In genomic region chr6:41785689-41786450, GRCh38 we compare ENCODE assay signal across 8 cellular contexts. TPM values are rescaled to one million over a fixed set of nuclear protein-coding genes. Genes with fewer than 3 reads are reported as not detected.
DNase-seq lines count a peak whose midpoint lies in the region; ATAC-seq and TF ChIP-seq lines count a peak whose summit lies in the region.

No MANE protein-coding gene starts in this region.

- H2AFZ ChIP-seq in hepatocyte: no peak overlapping the region

- CTCF ChIA-PET in HEK293 (lab: Yijun Ruan, JAX): interaction anchor here (0.6 to 10.9 kb wide), 51 partner anchors 9 to 1093 kb away, joined by 3 to 192 read pairs (median 6); partner anchors contain the start of genes BYSL, CCND3, MED20 and RPL7L1

- H3K4me1 ChIP-seq in BLaER1 (peaks cover 43% of the 10 kb centered on the region), HEK293 (ENCODE audit: control insufficient read depth, insufficient read depth, low read length) (peaks cover 2% of the 10 kb centered on the region), adrenal gland (replicated peaks in 1 of 2) (peaks cover 23 to 32% of the 10 kb centered on the region in 2 donors), hepatocyte (ENCODE audit: insufficient read depth) (peaks cover 13% of the 10 kb centered on the region), skeletal muscle tissue (ENCODE audit: control insufficient read depth in 3 of 3, insufficient read depth in 3 of 3, low read length in 3 of 3) (peaks cover 30 to 47% (median 30%) of the 10 kb centered on the region in 3 donors)

- peaks cover 25% of the 10 kb centered on the region for H3K79me2 ChIP-seq in hepatocyte

- ATAC-seq in GM18502 (IDR thresholded peaks at IDR 0.05; ENCODE audit: poor library complexity, unreplicated experiment): no peak
- no peak for ATAC-seq in HG03520 (IDR thresholded peaks at IDR 0.05; ENCODE audit: unreplicated experiment)

- TF ChIP-seq POLR2A in adrenal gland (IDR thresholded peaks at IDR 0.05): no peak

- no peaks in the 10 kb centered on the region for H3K9me2 ChIP-seq in hepatocyte (replicated peaks; ENCODE audit: insufficient read depth)

- H3K36me3 ChIP-seq in BLaER1 (peaks cover 23% of the 10 kb centered on the region), HEK293 (ENCODE audit: control insufficient read depth in 2 of 2, insufficient read depth in 1 of 2, low read length in 2 of 2) (peaks cover 11 to 34% of the 10 kb centered on the region in 2 experiments), adrenal gland (replicated peaks in 1 of 2) (peaks cover 0 to 14% of the 10 kb centered on the region in 2 donors), hepatocyte (replicated peaks; ENCODE audit: insufficient read depth, low read depth) (no peaks in the 10 kb centered on the region), skeletal muscle tissue (ENCODE audit: control insufficient read depth in 3 of 3, insufficient read depth in 3 of 3, low read length in 3 of 3) (peaks cover 10 to 20% (median 15%) of the 10 kb centered on the region in 3 donors)

- intact Hi-C loops in adrenal gland (cut with DNase I): loop anchor here (10.0 kb wide), 1 partner anchor 149 kb away; no protein-coding TSS in a partner anchor

- H3K4me3 ChIP-seq in BLaER1 (peak overlapping the region; percentile 84), HEK293 (ENCODE audit: low read depth, low read length) (peak overlapping the region; percentile 67), adrenal gland (peak overlapping the region in 2 of 4 donors; percentile 56 to 58), hepatocyte (peak overlapping the region; percentile 87), skeletal muscle tissue (ENCODE audit: low read length in 3 of 3) (peak overlapping the region; percentile 33 to 82 (median 74))

- H3K9me3 ChIP-seq in BLaER1 (no peaks in the 10 kb centered on the region), HEK293 (ENCODE audit: control insufficient read depth, insufficient read depth, low read depth, low read length) (no peaks in the 10 kb centered on the region), adrenal gland (replicated peaks in 1 of 3) (no peaks in the 10 kb centered on the region), hepatocyte (ENCODE audit: low read depth) (no peaks in the 10 kb centered on the region), skeletal muscle tissue (ENCODE audit: control insufficient read depth in 3 of 3, low read length in 3 of 3) (no peaks in the 10 kb centered on the region)

- POLR2A ChIA-PET in HEK293 (lab: Yijun Ruan, JAX): interaction anchor here (1.1 to 4.3 kb wide), 8 partner anchors 9 to 440 kb away, joined by 3 to 34 read pairs (median 6); partner anchors contain the start of genes BYSL, MED20, TAF8 and USP49

- 21 to 46% (median 27%) methylated on average over 9 to 29 of the region's 29 CpGs for WGBS in adrenal gland, 4 donors
- WGBS in hepatocyte (ENCODE audit: low lambda C conversion rate, missing lambda C conversion rate): 55% methylated on average over 16 of the region's 29 CpGs

- H4K20me1 ChIP-seq in BLaER1: peaks cover 24% of the 10 kb centered on the region
- no peaks in the 10 kb centered on the region for H4K20me1 ChIP-seq in hepatocyte (ENCODE audit: insufficient read depth, poor library complexity, severe bottlenecking)

- H3K27ac ChIP-seq in BLaER1 (peak overlapping the region; percentile 88), HEK293 (ENCODE audit: extremely low read depth, low read depth, low read length) (peak overlapping the region; percentile 12; the same call in 1 of the 2 replicates), adrenal gland (peak overlapping the region in 4 of 5 donors; percentile 86 to 95 (median 93)), hepatocyte (no peak overlapping the region), skeletal muscle tissue (ENCODE audit: low read depth, low read length) (no peak overlapping the region)

- TF ChIP-seq CTCF in HEK293 (tag by site-specific recombination; IDR thresholded peaks at IDR 0.05) (no peak), adrenal gland (IDR thresholded peaks at IDR 0.05) (no peak), hepatocyte (IDR thresholded peaks at IDR 0.05; ENCODE audit: poor library complexity) (no peak)

- H3K27me3 ChIP-seq in BLaER1 (peaks cover 8% of the 10 kb centered on the region; the same call in 1 of the 2 replicates), adrenal gland (no peaks in the 10 kb centered on the region), hepatocyte (no peaks in the 10 kb centered on the region), skeletal muscle tissue (ENCODE audit: control insufficient read depth in 3 of 3, insufficient read depth in 3 of 3, low read length in 3 of 3) (no peaks in the 10 kb centered on the region)

- peak overlapping the region; percentile 90 for H3K4me2 ChIP-seq in BLaER1
- peak overlapping the region; percentile 91 for H3K4me2 ChIP-seq in hepatocyte

- peak in 6 of 7 donors; percentile 26 to 63 (median 44) for DNase-seq in adrenal gland
- peak; percentile 34 for DNase-seq in hepatocyte (ENCODE audit: low spot score)
- no peak for DNase-seq in stimulated activated CD4-positive, alpha-beta T cell treated with anti-CD3 and anti-CD28 coated beads, Interleukin-2, amount 100 ng/mL, for 48 hours

- peak overlapping the region; percentile 97 for H3K9ac ChIP-seq in BLaER1
- H3K9ac ChIP-seq in skeletal muscle tissue (ENCODE audit: low read depth in 1 of 3, low read length in 3 of 3): peak overlapping the region in 2 of 3 donors; percentile 62 to 78

TF ChIP-seq in HEK293, 187 proteins besides CTCF, POLR2A, EP300 and RAD21:
- no peak for TF ChIP-seq ZSCAN16 (tag by site-specific recombination; IDR thresholded peaks at IDR 0.05)
- TF ChIP-seq ZBTB20 (tag by site-specific recombination; IDR thresholded peaks at IDR 0.05): peak; percentile 48; the same call in 1 of the 2 replicates
- no peak for TF ChIP-seq SETDB1 (IDR thresholded peaks at IDR 0.05; ENCODE audit: insufficient read length, low read length)
- TF ChIP-seq ZNF366 (tag by site-specific recombination; conservative IDR thresholded peaks at IDR 0.05): peak; percentile 38; the same call in 1 of the 2 replicates
- peak; percentile 71 for TF ChIP-seq ZBTB48 (tag by site-specific recombination; IDR thresholded peaks at IDR 0.05)
- peak; percentile 90 for TF ChIP-seq ZNF24 (tag by site-specific recombination; IDR thresholded peaks at IDR 0.05)
- 0 out of 2 replicates have a peak, but pooled peaks have one; percentile 19 for TF ChIP-seq ZNF2 (tag by site-specific recombination; IDR thresholded peaks at IDR 0.05)
TF ChIP-seq in HEK293: peak in this region for 5.

RNA-seq across cellular contexts. Expression of gene TOMM6, which starts 1.6 kb away (rescaled TPM):
- total RNA-seq in adrenal gland (100 to 1,000 TPM; 146 to 281 (median 212) TPM), hepatocyte (127 and 197 TPM in 2 replicates), skeletal muscle tissue (92.4 TPM)
- polyA plus RNA-seq in adrenal gland (100 to 1,000 TPM; 272 to 507 (median 343) TPM), hepatocyte (211 and 240 TPM in 2 replicates)

RNA-seq across cellular contexts. Expression of gene PRICKLE4, which starts 5.3 kb away (rescaled TPM):
- total RNA-seq in adrenal gland (1 to 10 TPM in 6 of 8 donors, under 1 TPM in 1, not detected in 1; 0.28 to 7.1 (median 3.9) TPM), hepatocyte (1.2 and 4.0 TPM in 2 replicates), skeletal muscle tissue (2.6 TPM)
- polyA plus RNA-seq in adrenal gland (1 to 10 TPM in 2 of 3 donors, not detected in 1; 3.6 to 5.3 TPM), hepatocyte (0.80 and 1.3 TPM in 2 replicates)

RNA-seq across cellular contexts. Expression of gene FRS3, which starts 6.2 kb away (rescaled TPM):
- 10 to 100 TPM in 1 of 8 donors, 1 to 10 TPM in 6, under 1 TPM in 1; 0.30 to 12.1 (median 5.4) TPM for total RNA-seq in adrenal gland
- polyA plus RNA-seq in adrenal gland: 10 to 100 TPM in 2 of 3 donors, 1 to 10 TPM in 1; 2.1 to 21.2 (median 14.0) TPM
- 0.84 and 1.4 TPM in 2 replicates for total RNA-seq in hepatocyte
- polyA plus RNA-seq in hepatocyte: 4.0 and 8.4 TPM in 2 replicates
- 1.6 TPM for total RNA-seq in skeletal muscle tissue

RNA-seq across cellular contexts. Expression of gene PGC, which starts 38.7 kb away (rescaled TPM):
- total RNA-seq in adrenal gland (1 to 10 TPM in 1 of 8 donors, under 1 TPM in 1, not detected in 6; 0.57 to 1.2 TPM), hepatocyte (114 and 128 TPM in 2 replicates), skeletal muscle tissue (0.52 TPM)
- polyA plus RNA-seq in adrenal gland (1 to 10 TPM in 2 of 3 donors, not detected in 1; 1.1 to 1.6 TPM), hepatocyte (67.4 and 109 TPM in 2 replicates)

RNA-seq across cellular contexts. Expression of gene TFEB, which starts 50.5 kb away (rescaled TPM):
- total RNA-seq in adrenal gland (10 to 100 TPM; 13.3 to 27.1 (median 20.2) TPM), hepatocyte (10.1 and 14.2 TPM in 2 replicates), skeletal muscle tissue (7.8 TPM)
- polyA plus RNA-seq in adrenal gland (10 to 100 TPM in 2 of 3 donors, 1 to 10 TPM in 1; 2.1 to 47.2 (median 18.4) TPM), hepatocyte (23.7 and 32.7 TPM in 2 replicates)

Comparison
In these comparisons a context has a peak if more than half of its experiments do, and no peak if none do; other contexts are left out.
1. H3K27ac ChIP-seq: peak in BLaER1 (single experiment), HEK293 (single experiment) and adrenal gland (4 of 5); none in hepatocyte (single experiment) and skeletal muscle tissue (single experiment).
2. DNase-seq: peak in adrenal gland (6 of 7) and hepatocyte (single experiment); none in stimulated activated CD4-positive, alpha-beta T cell treated with anti-CD3 and anti-CD28 coated beads, Interleukin-2, amount 100 ng/mL, for 48 hours (0 of 2).